23 cellular contexts compared by ENCODE assay signal in genomic region chr12:27511723-27512045, GRCh38. TPM values are rescaled to one million over a fixed set of nuclear protein-coding genes. Genes with fewer than 3 reads are reported as not detected.
DNase-seq lines count a peak whose midpoint lies in the region; ATAC-seq and TF ChIP-seq lines count a peak whose summit lies in the region.
"Had no signal": no experiment of that assay in that cellular context is flagged by ENCODE, and none has a peak within 500 bp of the region (broad histone marks: within the 10 kb centered on the region; RNA-seq: fewer than 3 reads in every experiment).

No MANE protein-coding gene starts in this region.

- ATAC-seq in heart left ventricle (peak; percentile 58 to 67 (median 62)), GM21390 (IDR thresholded peaks at IDR 0.05; ENCODE audit: unreplicated experiment) (no peak)
- ATAC-seq: activated T-helper 17 cell treated with anti-CD3 and anti-CD28 coated beads, Interleukin-2, amount 50 U/mL, for 72 hours; left lobe of liver; stimulated activated naive CD8-positive, alpha-beta T cell treated with anti-CD3 and anti-CD28 coated beads, Interleukin-15, amount 100 ng/mL, for 72 hours; WTC11 had no signal

- H3K36me3 Mint-ChIP-seq in nephron (ENCODE audit: low read depth): no peaks in the 10 kb centered on the region
- H3K36me3 Mint-ChIP-seq: CD4-positive, alpha-beta memory T cell; WTC11 had no signal

- H3K4me3 ChIP-seq in adrenal gland: no peak overlapping the region
- no peak overlapping the region for H3K4me3 ChIP-seq in heart left ventricle
- H3K4me3 ChIP-seq in thyroid gland (replicated peaks in 1 of 3): no peak overlapping the region
- H3K4me3 ChIP-seq: dorsolateral prefrontal cortex, vagina had no signal

- H3K4me1 Mint-ChIP-seq in nephron: peaks cover 46% of the 10 kb centered on the region
- H3K4me1 Mint-ChIP-seq: activated naive CD8-positive, alpha-beta T cell treated with anti-CD3 and anti-CD28 coated beads, Interleukin-2, amount 10 ng/mL, durations not matched to agents 7 days and 5 days; activated T-helper 17 cell treated with anti-CD3 and anti-CD28 coated beads, Interleukin-2, amount 50 U/mL, for 72 hours; CD4-positive, alpha-beta memory T cell; stimulated activated naive CD8-positive, alpha-beta T cell treated with anti-CD3 and anti-CD28 coated beads, Interleukin-15, amount 100 ng/mL, for 72 hours had no signal

- no peaks in the 10 kb centered on the region for H3K27me3 ChIP-seq in adrenal gland
- no peaks in the 10 kb centered on the region for H3K27me3 ChIP-seq in heart left ventricle
- no peaks in the 10 kb centered on the region for H3K27me3 ChIP-seq in thyroid gland
- H3K27me3 ChIP-seq: dorsolateral prefrontal cortex, vagina had no signal

- no peak for TF ChIP-seq POLR2A in adrenal gland (IDR thresholded peaks at IDR 0.05)
- no peak for TF ChIP-seq POLR2A in heart left ventricle (IDR thresholded peaks at IDR 0.05)
- TF ChIP-seq POLR2A in thyroid gland (IDR thresholded peaks at IDR 0.05): no peak

- TF ChIP-seq CTCF in adrenal gland (IDR thresholded peaks at IDR 0.05): no peak
- no peak for TF ChIP-seq CTCF in heart left ventricle (IDR thresholded peaks at IDR 0.05)
- no peak for TF ChIP-seq CTCF in nephron (IDR thresholded peaks at IDR 0.05; ENCODE audit: unreplicated experiment in 3 of 3)
- TF ChIP-seq CTCF in thyroid gland (IDR thresholded peaks at IDR 0.05): no peak

- H3K9me3 Mint-ChIP-seq in nephron: peaks cover 2% of the 10 kb centered on the region
- H3K9me3 Mint-ChIP-seq: activated T-helper 17 cell treated with anti-CD3 and anti-CD28 coated beads, Interleukin-2, amount 50 U/mL, for 72 hours; WTC11 had no signal

- H3K36me3 ChIP-seq in adrenal gland (replicated peaks in 1 of 2) (no peaks in the 10 kb centered on the region), heart left ventricle (no peaks in the 10 kb centered on the region), thyroid gland (no peaks in the 10 kb centered on the region)
- H3K36me3 ChIP-seq: vagina had no signal

- intact Hi-C loops in adrenal gland (cut with DNase I): no loop called here
- intact Hi-C loops in heart left ventricle (cut with DNase I): loop anchor here in 1 of 10 donors (5.0 kb wide), 1 partner anchor 84 kb away; no protein-coding TSS in a partner anchor
- intact Hi-C loops in thyroid gland (cut with DNase I): no loop called here

- H3K9me3 ChIP-seq in adrenal gland (replicated peaks in 1 of 3) (no peaks in the 10 kb centered on the region), heart left ventricle (peaks cover 0 to 7% (median 0%) of the 10 kb centered on the region in 12 donors), thyroid gland (no peaks in the 10 kb centered on the region)
- H3K9me3 ChIP-seq: vagina had no signal

- DNase-seq in adrenal gland (no peak), heart left ventricle (no peak), thyroid gland (no peak), hypothalamus (lab: John Stamatoyannopoulos, UW) (no peak), Kasumi-1 (lab: John Stamatoyannopoulos, UW) (no peak)
- DNase-seq: activated naive CD8-positive, alpha-beta T cell treated with anti-CD3 and anti-CD28 coated beads, Interleukin-2, amount 10 ng/mL, durations not matched to agents 7 days and 5 days; CD4-positive, alpha-beta memory T cell; GOT3; NCI-H187 treated with DMSO at 0.1 percent for 48 hours; NCI-H2227 treated with DMSO at 0.1 percent for 48 hours; NCI-H748 treated with DMSO at 0.1 percent for 48 hours; stimulated activated CD4-positive, alpha-beta T cell treated with anti-CD3 and anti-CD28 coated beads, Interleukin-12 subunit alpha, Interleukin-12 subunit beta, amount 100 ng/mL, for 4 hours; stimulated activated CD4-positive, alpha-beta T cell treated with anti-CD3 and anti-CD28 coated beads, Interleukin-4, amount 100 ng/mL, for 4 hours; stimulated activated naive CD8-positive, alpha-beta T cell treated with anti-CD3 and anti-CD28 coated beads, Interleukin-15, amount 100 ng/mL, for 72 hours; T-helper 9 cell had no signal

- peak overlapping the region in 4 of 5 donors; percentile 47 to 66 (median 56) for H3K27ac ChIP-seq in adrenal gland
- peak overlapping the region; percentile 49 to 85 (median 74) for H3K27ac ChIP-seq in heart left ventricle
- H3K27ac ChIP-seq in thyroid gland: peak overlapping the region; percentile 44 to 88 (median 74)
- H3K27ac ChIP-seq: RWPE1, vagina had no signal

- H3K4me3 Mint-ChIP-seq in nephron: no peak overlapping the region
- H3K4me3 Mint-ChIP-seq: activated naive CD8-positive, alpha-beta T cell treated with anti-CD3 and anti-CD28 coated beads, Interleukin-2, amount 10 ng/mL, durations not matched to agents 7 days and 5 days; activated T-helper 17 cell treated with anti-CD3 and anti-CD28 coated beads, Interleukin-2, amount 50 U/mL, for 72 hours; CD4-positive, alpha-beta memory T cell; stimulated activated naive CD8-positive, alpha-beta T cell treated with anti-CD3 and anti-CD28 coated beads, Interleukin-15, amount 100 ng/mL, for 72 hours; WTC11 had no signal

- H3K27ac Mint-ChIP-seq in nephron: peak overlapping the region; percentile 16 to 95 (median 92)
- H3K27ac Mint-ChIP-seq: activated naive CD8-positive, alpha-beta T cell treated with anti-CD3 and anti-CD28 coated beads, Interleukin-2, amount 10 ng/mL, durations not matched to agents 7 days and 5 days; activated T-helper 17 cell treated with anti-CD3 and anti-CD28 coated beads, Interleukin-2, amount 50 U/mL, for 72 hours; CD4-positive, alpha-beta memory T cell; stimulated activated naive CD8-positive, alpha-beta T cell treated with anti-CD3 and anti-CD28 coated beads, Interleukin-15, amount 100 ng/mL, for 72 hours; WTC11 had no signal

- WGBS in adrenal gland, 4 donors: 39 to 62% (median 42%) methylated on average over 3 of the region's 3 CpGs
- WGBS in heart left ventricle, 4 donors: 41 to 51% (median 47%) methylated on average over 3 of the region's 3 CpGs
- WGBS in thyroid gland, 2 donors: 71 to 78% methylated on average over 3 of the region's 3 CpGs

- H3K4me1 ChIP-seq in adrenal gland (replicated peaks in 1 of 2) (peaks cover 6 to 15% of the 10 kb centered on the region in 2 donors), heart left ventricle (peaks cover 0 to 26% (median 5%) of the 10 kb centered on the region in 12 donors), thyroid gland (peaks cover 20 to 21% of the 10 kb centered on the region in 2 donors)
- H3K4me1 ChIP-seq: vagina had no signal

- no peaks in the 10 kb centered on the region for H3K27me3 Mint-ChIP-seq in nephron (ENCODE audit: low read depth)

RNA-seq across cellular contexts. Expression of gene PPFIBP1, which starts 12.3 kb away (rescaled TPM):
- 100 to 1,000 TPM in 4 of 8 donors, 10 to 100 TPM in 4; 53.3 to 123 (median 100) TPM for total RNA-seq in adrenal gland
- 10 to 100 TPM in 2 of 3 donors, 1 to 10 TPM in 1; 9.6 to 27.7 (median 24.4) TPM for polyA plus RNA-seq in adrenal gland
- total RNA-seq in heart left ventricle: 100 to 1,000 TPM; 141 to 413 (median 277) TPM
- polyA plus RNA-seq in heart left ventricle: 10 to 100 TPM; 48.7 to 63.8 TPM
- total RNA-seq in thyroid gland: 100 to 1,000 TPM; 135 to 199 (median 167) TPM
